ENCODE assay signal across 20 cellular contexts in genomic region chr17:64099543-64099942, GRCh38. TPM values are rescaled to one million over a fixed set of nuclear protein-coding genes. Genes with fewer than 3 reads are reported as not detected.
DNase-seq lines count a peak whose midpoint lies in the region; ATAC-seq, FAIRE-seq and TF ChIP-seq lines count a peak whose summit lies in the region.
"Had no signal": no experiment of that assay in that cellular context is flagged by ENCODE, and none has a peak within 500 bp of the region (broad histone marks: within the 10 kb centered on the region; RNA-seq: fewer than 3 reads in every experiment).

No MANE protein-coding gene starts in this region.

- no peak for ATAC-seq in activated T-cell treated with anti-CD3 and anti-CD28 coated beads, Interleukin-2, amount 50 U/mL, for 72 hours (replicated peaks in 1 of 2)
- ATAC-seq in activated T-cell treated with anti-CD3 and anti-CD28 coated beads, Interleukin-2, amount 50 U/mL, for 4 hours = no peak
- peak; percentile 38; the same call in 2 of the 3 replicates for ATAC-seq in HepG2
- no peak for ATAC-seq in HG03571 (IDR thresholded peaks at IDR 0.05; ENCODE audit: unreplicated experiment)
- ATAC-seq: HCT116 had no signal

- H3K36me3 Mint-ChIP-seq in activated T-cell treated with anti-CD3 and anti-CD28 coated beads, Interleukin-2, amount 50 U/mL, for 72 hours (ENCODE audit: insufficient read depth in 2 of 2) = peaks cover 14 to 16% of the 10 kb centered on the region in 2 donors
- peaks cover 28% of the 10 kb centered on the region for H3K36me3 Mint-ChIP-seq in activated T-cell treated with anti-CD3 and anti-CD28 coated beads, Interleukin-2, amount 50 U/mL, for 4 hours (ENCODE audit: insufficient read depth)

- no peaks in the 10 kb centered on the region for H3K9me3 ChIP-seq in adrenal gland (replicated peaks in 1 of 3)
- H3K9me3 ChIP-seq in HepG2 (ENCODE audit: low read length) = no peaks in the 10 kb centered on the region
- no peaks in the 10 kb centered on the region for H3K9me3 ChIP-seq in testis
- H3K9me3 ChIP-seq in tibial nerve = no peaks in the 10 kb centered on the region

- TF ChIP-seq POLR2A in adrenal gland (IDR thresholded peaks at IDR 0.05) (no peak), HepG2 (IDR thresholded peaks at IDR 0.05; ENCODE audit: insufficient read depth in 1 of 2, low read depth in 2 of 2, low read length in 2 of 2) (no peak), testis (IDR thresholded peaks at IDR 0.05) (no peak), tibial nerve (IDR thresholded peaks at IDR 0.05) (no peak)

- no peak overlapping the region for H3K9ac ChIP-seq in HepG2 (ENCODE audit: insufficient read depth, low read depth, low read length)
- H3K9ac ChIP-seq: KMS-11 had no signal

- no peak for TF ChIP-seq RAD21 in HepG2 (CRISPR knock-in tag; IDR thresholded peaks at IDR 0.05)

- POLR2A ChIA-PET in HepG2 (lab: Yijun Ruan, JAX) = no interaction called here

- no peaks in the 10 kb centered on the region for H3K79me2 ChIP-seq in HepG2 (ENCODE audit: insufficient read depth, low read length)

- H3K27me3 ChIP-seq in adrenal gland = no peaks in the 10 kb centered on the region
- H3K27me3 ChIP-seq in HepG2 (ENCODE audit: control insufficient read depth in 1 of 2, insufficient read depth in 2 of 2, low read length in 2 of 2) = no peaks in the 10 kb centered on the region
- no peaks in the 10 kb centered on the region for H3K27me3 ChIP-seq in testis
- H3K27me3 ChIP-seq in tibial nerve = no peaks in the 10 kb centered on the region

- no peak for FAIRE-seq in HepG2 (lab: Jason Lieb, UNC)
- FAIRE-seq: D721Med, H1, RCC 7860 had no signal

- 56 to 83% (median 79%) methylated on average over 6 of the region's 6 CpGs for WGBS in adrenal gland, 4 donors
- 92% methylated on average over 6 of the region's 6 CpGs for WGBS in HepG2 (ENCODE audit: low lambda C conversion rate)
- 89 to 95% methylated on average over 6 of the region's 6 CpGs for WGBS in testis, 2 donors
- 79 to 87% methylated on average over 6 of the region's 6 CpGs for WGBS in tibial nerve, 2 donors

- in situ Hi-C loops in HepG2 (cut with HindIII; ENCODE audit: extremely low pct_ligation_motif_present, low pct_unique_long_range_greater_than_20kb) = no loop called here

- intact Hi-C loops in adrenal gland (cut with DNase I) (no loop called here), HepG2 (cut with micrococcal nuclease; ENCODE audit: unreplicated experiment) (no loop called here), testis (cut with DNase I; ENCODE audit: low total_unique reads) (no loop called here)

- no TSS peak for BruUV-seq in HepG2 (replicated peaks; lab: Mats Ljungman, UMichigan)

- peak overlapping the region in 3 of 5 donors; percentile 49 to 74 (median 67) for H3K27ac ChIP-seq in adrenal gland
- H3K27ac ChIP-seq in HepG2 (ENCODE audit: extremely low read length, insufficient read depth, low read length) = no peak overlapping the region
- H3K27ac ChIP-seq in testis = no peak overlapping the region
- no peak overlapping the region for H3K27ac ChIP-seq in tibial nerve
- H3K27ac ChIP-seq: C4-2B, KMS-11 had no signal

- H3K27ac Mint-ChIP-seq in activated T-cell treated with anti-CD3 and anti-CD28 coated beads, Interleukin-2, amount 50 U/mL, for 72 hours = peak overlapping the region; percentile 56

- H3K4me3 Mint-ChIP-seq in activated T-cell treated with anti-CD3 and anti-CD28 coated beads, Interleukin-2, amount 50 U/mL, for 72 hours = no peak overlapping the region
- H3K4me3 Mint-ChIP-seq in activated T-cell treated with anti-CD3 and anti-CD28 coated beads, Interleukin-2, amount 50 U/mL, for 4 hours = no peak overlapping the region

- no peaks in the 10 kb centered on the region for H4K20me1 ChIP-seq in HepG2 (ENCODE audit: insufficient read depth, low read length)

- no peaks in the 10 kb centered on the region for H3K9me3 Mint-ChIP-seq in activated T-cell treated with anti-CD3 and anti-CD28 coated beads, Interleukin-2, amount 50 U/mL, for 72 hours
- H3K9me3 Mint-ChIP-seq in activated T-cell treated with anti-CD3 and anti-CD28 coated beads, Interleukin-2, amount 50 U/mL, for 4 hours = no peaks in the 10 kb centered on the region

- H3K4me3 ChIP-seq in adrenal gland (no peak overlapping the region), HepG2 (replicated peaks in 1 of 3; ENCODE audit: insufficient read depth in 1 of 3, low read depth in 2 of 3, low read length in 3 of 3) (no peak overlapping the region), testis (no peak overlapping the region), tibial nerve (no peak overlapping the region)

- H3K4me1 Mint-ChIP-seq in activated T-cell treated with anti-CD3 and anti-CD28 coated beads, Interleukin-2, amount 50 U/mL, for 72 hours (ENCODE audit: low read depth) = peaks cover 75% of the 10 kb centered on the region
- H3K4me1 Mint-ChIP-seq in activated T-cell treated with anti-CD3 and anti-CD28 coated beads, Interleukin-2, amount 50 U/mL, for 4 hours (ENCODE audit: low read depth) = peaks cover 70% of the 10 kb centered on the region

- no peak for DNase-seq in activated T-cell treated with anti-CD3 and anti-CD28 coated beads, Interleukin-2, amount 50 U/mL, for 72 hours
- no peak for DNase-seq in activated T-cell treated with anti-CD3 and anti-CD28 coated beads, Interleukin-2, amount 50 U/mL, for 4 hours
- peak in 1 of 7 donors; percentile 6 for DNase-seq in adrenal gland
- DNase-seq in HepG2 (ENCODE audit: low spot score) = no peak
- DNase-seq in NK-92 (lab: John Stamatoyannopoulos, UW; ENCODE audit: unreplicated experiment) = no peak
- no peak for DNase-seq in testis
- DNase-seq in tibial nerve (ENCODE audit: low spot score in 2 of 2) = no peak
- DNase-seq: EL, NCI-H1048, NCI-H1417 treated with DMSO at 0.1 percent for 48 hours, NCI-H187, NCI-H446 treated with DMSO at 0.1 percent for 48 hours, NCI-H526 treated with DMSO at 0.1 percent for 48 hours had no signal

- H3K27me3 Mint-ChIP-seq in activated T-cell treated with anti-CD3 and anti-CD28 coated beads, Interleukin-2, amount 50 U/mL, for 72 hours (ENCODE audit: low read depth) = no peaks in the 10 kb centered on the region
- H3K27me3 Mint-ChIP-seq in activated T-cell treated with anti-CD3 and anti-CD28 coated beads, Interleukin-2, amount 50 U/mL, for 4 hours (ENCODE audit: low read depth) = no peaks in the 10 kb centered on the region

- peaks cover 33 to 76% of the 10 kb centered on the region in 2 donors for H3K4me1 ChIP-seq in adrenal gland (replicated peaks in 1 of 2)
- peaks cover 29% of the 10 kb centered on the region for H3K4me1 ChIP-seq in HepG2 (ENCODE audit: insufficient read depth, low read length)
- no peaks in the 10 kb centered on the region for H3K4me1 ChIP-seq in testis
- H3K4me1 ChIP-seq in tibial nerve = no peaks in the 10 kb centered on the region

- H3K36me3 ChIP-seq in adrenal gland (replicated peaks in 1 of 2) (peaks cover 0 to 18% of the 10 kb centered on the region in 2 donors), HepG2 (replicated peaks in 1 of 2; ENCODE audit: control insufficient read depth in 1 of 2, insufficient read depth in 2 of 2, low read length in 2 of 2) (peaks cover 20 to 38% of the 10 kb centered on the region in 2 experiments), testis (ENCODE audit: low read depth, missing control alignments) (no peaks in the 10 kb centered on the region), tibial nerve (peaks cover 0 to 26% (median 0%) of the 10 kb centered on the region in 3 donors)

- CTCF ChIA-PET in HepG2 (lab: Yijun Ruan, JAX; ENCODE audit: low intra/inter-chr PET ratio, low total read pairs) = no interaction called here

- no peak overlapping the region for H3K4me2 ChIP-seq in HepG2 (ENCODE audit: low read depth, low read length)
- H3K4me2 ChIP-seq: KMS-11 had no signal

- no peak overlapping the region for H2AFZ ChIP-seq in HepG2 (ENCODE audit: low read length)

- TF ChIP-seq EP300 in HepG2 (IDR thresholded peaks at IDR 0.05; ENCODE audit: low read depth in 2 of 2, low read length in 2 of 2) (no peak), HepG2 (CRISPR knock-in tag; IDR thresholded peaks at IDR 0.05; ENCODE audit: borderline replicate concordance) (no peak), tibial nerve (IDR thresholded peaks at IDR 0.05) (no peak)

- no peak for TF ChIP-seq CTCF in adrenal gland (IDR thresholded peaks at IDR 0.05)
- TF ChIP-seq CTCF in HepG2 (CRISPR knock-in tag; IDR thresholded peaks at IDR 0.05) = no peak
- TF ChIP-seq CTCF in testis (IDR thresholded peaks at IDR 0.05) = no peak
- no peak for TF ChIP-seq CTCF in tibial nerve (IDR thresholded peaks at IDR 0.05)

RNA-seq across cellular contexts. Expression of gene ERN1, which starts 30.4 kb away (rescaled TPM):
- total RNA-seq in activated T-cell treated with anti-CD3 and anti-CD28 coated beads, Interleukin-2, amount 50 U/mL, for 72 hours = 10 to 100 TPM; 58.1 to 98.3 TPM
- total RNA-seq in activated T-cell treated with anti-CD3 and anti-CD28 coated beads, Interleukin-2, amount 50 U/mL, for 4 hours = 10 to 100 TPM; 16.2 to 29.3 (median 21.0) TPM
- total RNA-seq in adrenal gland = 100 to 1,000 TPM in 5 of 8 donors, 10 to 100 TPM in 3; 47.7 to 205 (median 122) TPM
- 10 to 100 TPM; 31.9 to 52.4 (median 32.6) TPM for polyA plus RNA-seq in adrenal gland
- 4.1 and 6.0 TPM in 2 replicates for total RNA-seq in HepG2 (2016; rRNA removed; fragmentation: Illumina TruSeq; extraction: Trizol)
- 3.0 and 3.8 TPM in 2 replicates for total RNA-seq in HepG2 (2016; cell fraction: cytosol; rRNA removed; fragmentation: Illumina TruSeq; extraction: Trizol; ENCODE audit: low read depth)
- 3.2 and 7.0 TPM in 2 replicates for total RNA-seq in HepG2 (2016; cell fraction: insoluble cytoplasmic fraction; rRNA removed; fragmentation: Illumina TruSeq; extraction: Trizol)
- 4.2 and 4.8 TPM in 2 replicates for total RNA-seq in HepG2 (2016; cell fraction: membrane; rRNA removed; fragmentation: Illumina TruSeq; extraction: Trizol)
- 10.8 and 12.6 TPM in 2 replicates for total RNA-seq in HepG2 (2016; cell fraction: nucleus; rRNA removed; fragmentation: Illumina TruSeq; extraction: Trizol)
- 12.7 and 15.7 TPM in 2 replicates for polyA plus RNA-seq in HepG2 (2011; rRNA removed)
- polyA plus RNA-seq in HepG2 (2011; cell fraction: cytosol; rRNA removed) = 9.1 and 10.3 TPM in 2 replicates
- polyA plus RNA-seq in HepG2 (2011; cell fraction: nucleus; rRNA removed) = 32.7 and 33.0 TPM in 2 replicates
- polyA plus RNA-seq in HepG2 (2012) = 20.8 and 22.2 TPM in 2 replicates
- 2.9 and 3.1 TPM in 2 replicates for polyA plus RNA-seq in HepG2 (2016; cell fraction: cytosol; fragmentation: Illumina TruSeq; extraction: Trizol; ENCODE audit: low read depth)
- polyA plus RNA-seq in HepG2 (2016; cell fraction: insoluble cytoplasmic fraction; fragmentation: Illumina TruSeq; extraction: Trizol; ENCODE audit: low read depth) = 3.3 and 3.6 TPM in 2 replicates
- polyA plus RNA-seq in HepG2 (2016; cell fraction: membrane; fragmentation: Illumina TruSeq; extraction: Trizol; ENCODE audit: low read depth) = 3.4 and 3.6 TPM in 2 replicates
- polyA plus RNA-seq in HepG2 (2016; cell fraction: nucleus; fragmentation: Illumina TruSeq; extraction: Trizol; ENCODE audit: insufficient read depth, low read depth) = 11.5 and 12.4 TPM in 2 replicates
- polyA minus RNA-seq in HepG2 (2011; rRNA and poly(A)+ RNA removed; ENCODE audit: low replicate concordance) = 10.5 and 30.9 TPM in 2 replicates
- 13.3 and 18.1 TPM in 2 replicates for polyA minus RNA-seq in HepG2 (2011; cell fraction: cytosol; rRNA and poly(A)+ RNA removed)
- polyA minus RNA-seq in HepG2 (2011; cell fraction: nucleus; rRNA and poly(A)+ RNA removed) = 48.8 and 61.2 TPM in 2 replicates
- total RNA-seq in testis = 10 to 100 TPM; 12.8 to 13.0 TPM
- polyA plus RNA-seq in testis (ENCODE audit: insufficient read depth, low read depth, low replicate concordance) = 7.0 TPM
- total RNA-seq in tibial nerve = 10 to 100 TPM in 3 of 4 donors, 1 to 10 TPM in 1; 8.7 to 17.7 (median 13.5) TPM

Comparison
In these comparisons a context has a peak if more than half of its experiments do, and no peak if none do; other contexts are left out.
1. H3K27ac ChIP-seq: peak in adrenal gland (3 of 5); none in HepG2 (single experiment), testis (0 of 2) and tibial nerve (0 of 4).